In the genomic region with DNA sequence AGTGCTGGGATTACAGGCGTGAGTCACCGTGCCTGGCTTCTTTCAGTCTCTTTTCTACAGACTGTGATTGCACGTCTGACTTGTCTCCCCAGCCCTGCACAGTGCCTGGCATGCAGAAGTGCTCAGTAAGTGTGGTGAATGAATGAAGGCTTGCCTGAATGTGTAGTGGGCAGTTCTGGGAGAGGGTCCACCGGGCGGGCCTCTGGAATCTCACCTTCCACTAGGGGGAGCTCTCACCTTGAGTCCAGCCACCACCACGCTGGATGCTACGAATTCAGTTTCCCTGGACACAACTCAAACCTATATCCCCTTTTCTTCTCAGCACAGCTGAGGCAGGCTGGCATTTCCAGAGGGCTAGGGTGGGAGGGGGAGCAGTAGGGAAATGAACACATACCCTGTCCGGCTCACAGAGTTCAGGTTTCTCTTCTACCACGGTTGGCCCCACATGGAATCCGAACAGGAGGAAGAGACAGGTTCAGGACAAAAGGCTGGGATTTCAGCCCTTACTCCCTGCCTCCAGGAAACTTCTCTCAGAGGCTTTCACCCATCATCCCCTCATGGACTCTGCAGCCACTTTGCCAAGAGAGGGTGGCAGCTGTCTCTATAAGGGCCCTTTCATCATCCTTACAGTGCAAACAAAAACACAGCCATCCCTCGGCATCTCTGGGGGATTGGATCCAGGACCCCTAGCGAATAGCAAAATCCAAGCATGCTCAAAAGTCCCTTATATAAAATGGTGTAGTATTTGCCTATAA, we compare ENCODE assay signal across 9 cellular contexts.
DNase-seq lines count a peak whose midpoint lies in the region; ATAC-seq and TF ChIP-seq lines count a peak whose summit lies in the region.
"Had no signal": no experiment of that assay in that cellular context is flagged by ENCODE, and none has a peak within 500 bp of the region (broad histone marks: within the 10 kb centered on the region; RNA-seq: fewer than 3 reads in every experiment).

No MANE protein-coding gene starts in this region.

- POLR2A ChIA-PET in AG04450 (lab: Yijun Ruan, JAX): no interaction called here

- CTCF ChIA-PET in AG04450 (lab: Charles Lee): interaction anchor here (0.6 to 2.2 kb wide), 6 partner anchors 18 to 466 kb away, joined by 3 to 11 read pairs (median 6); partner anchors contain the start of gene NECTIN1

- peak; percentile 49 for TF ChIP-seq CTCF in AG04450 (IDR thresholded peaks at IDR 0.05; ENCODE audit: low read depth, low read length)
- peak; percentile 48 for TF ChIP-seq CTCF in GM10266 (IDR thresholded peaks at IDR 0.05; ENCODE audit: control insufficient read depth, insufficient read depth, low read depth, missing control alignments)
- TF ChIP-seq CTCF in dorsolateral prefrontal cortex (IDR thresholded peaks at IDR 0.05 in 54 of 56, conservative IDR thresholded peaks at IDR 0.05 in 2 of 56; ENCODE audit: low read depth in 1 of 56, partially characterized antibody in 56 of 56): peak in 49 of 56 donors; percentile 12 to 65 (median 48)
- TF ChIP-seq CTCF in retinal pigment epithelial cell (conservative IDR thresholded peaks at IDR 0.05; ENCODE audit: low read depth, low read length): peak; percentile 58

- ATAC-seq in GM19351 (IDR thresholded peaks at IDR 0.05; ENCODE audit: unreplicated experiment) (no peak), GM21515 (IDR thresholded peaks at IDR 0.05; ENCODE audit: unreplicated experiment) (no peak)

- intact Hi-C loops in dorsolateral prefrontal cortex (cut with DNase I): no loop called here

- peaks cover 51% of the 10 kb centered on the region for H3K27me3 ChIP-seq in AG04450 (ENCODE audit: control insufficient read depth, insufficient read depth, low read length)
- no peaks in the 10 kb centered on the region for H3K27me3 ChIP-seq in dorsolateral prefrontal cortex

- no peaks in the 10 kb centered on the region for H3K9me3 ChIP-seq in AG04450 (ENCODE audit: control insufficient read depth, insufficient read depth, low read length)

- H3K4me3 ChIP-seq in AG04450 (ENCODE audit: low read depth, low read length): no peak overlapping the region
- no peak overlapping the region for H3K4me3 ChIP-seq in dorsolateral prefrontal cortex
- no peak overlapping the region for H3K4me3 ChIP-seq in retinal pigment epithelial cell (ENCODE audit: low read length)

- H3K27ac ChIP-seq in AG04450 (ENCODE audit: low read depth, low read length): no peak overlapping the region
- peak overlapping the region in 1 of 59 donors; percentile 27 for H3K27ac ChIP-seq in dorsolateral prefrontal cortex
- H3K27ac ChIP-seq: epithelial cell of prostate had no signal

- DNase-seq in AG04450 (ENCODE audit: low read depth, low spot score): no peak
- peak; percentile 62 for DNase-seq in GM10266 (ENCODE audit: extremely low spot score)
- DNase-seq in NCI-H510A treated with DMSO at 0.1 percent for 48 hours (lab: John Stamatoyannopoulos, UW): peak; percentile 10
- DNase-seq in dorsolateral prefrontal cortex: no peak
- DNase-seq in retinal pigment epithelial cell (ENCODE audit: low read depth): no peak
- no peak for DNase-seq in cerebellum (ENCODE audit: low spot score)

Comparison
In these comparisons a context has a peak if more than half of its experiments do, and no peak if none do; other contexts are left out.
1. DNase-seq: peak in GM10266 (single experiment) and NCI-H510A treated with DMSO at 0.1 percent for 48 hours (single experiment); none in AG04450 (single experiment), dorsolateral prefrontal cortex (0 of 10), retinal pigment epithelial cell (single experiment) and cerebellum (single experiment).
2. Peak in every context shown above with its lines, with median percentiles within 50 percentile points of each other: CTCF ChIP-seq.